15 cellular contexts compared by ENCODE assay signal in the genomic region with DNA sequence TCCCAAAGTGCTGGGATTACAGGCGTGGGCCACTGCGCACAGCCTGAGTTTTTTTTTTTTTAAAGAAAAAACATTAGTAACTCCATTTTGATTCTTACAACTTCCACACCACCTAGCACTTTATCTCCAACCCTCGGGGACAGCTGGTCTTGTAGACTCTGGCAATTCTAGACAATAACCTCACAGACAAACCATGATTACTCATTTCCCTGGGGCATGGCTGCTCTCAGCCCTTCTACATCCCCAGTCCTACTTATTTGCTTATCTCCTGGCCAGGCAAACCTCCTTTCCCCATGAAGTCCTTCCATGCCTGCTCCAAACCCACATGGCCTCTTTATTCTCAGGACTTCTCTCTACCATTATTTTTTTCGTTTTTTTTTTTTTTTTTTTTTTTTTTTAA.
DNase-seq lines count a peak whose midpoint lies in the region; ATAC-seq, FAIRE-seq and TF ChIP-seq lines count a peak whose summit lies in the region.
"Had no signal": no experiment of that assay in that cellular context is flagged by ENCODE, and none has a peak within 500 bp of the region (broad histone marks: within the 10 kb centered on the region; RNA-seq: fewer than 3 reads in every experiment).

No MANE protein-coding gene starts in this region.

- H3K4me3 Mint-ChIP-seq in astrocyte (ENCODE audit: unreplicated experiment), result no peak overlapping the region
- H3K4me3 Mint-ChIP-seq: activated CD8-positive, alpha-beta memory T cell treated with anti-CD3 and anti-CD28 coated beads, Interleukin-2, amount 10 ng/mL, durations not matched to agents 7 days and 5 days had no signal

- TF ChIP-seq CTCF in HepG2 (CRISPR knock-in tag; IDR thresholded peaks at IDR 0.05) (no peak), right lobe of liver (IDR thresholded peaks at IDR 0.05) (no peak), astrocyte (IDR thresholded peaks at IDR 0.05; ENCODE audit: insufficient read depth, low read depth, low read length) (no peak)

- no peak overlapping the region for H3K4me3 ChIP-seq in HepG2 (replicated peaks in 1 of 3; ENCODE audit: insufficient read depth in 1 of 3, low read depth in 2 of 3, low read length in 3 of 3)
- no peak overlapping the region for H3K4me3 ChIP-seq in right lobe of liver
- no peak overlapping the region for H3K4me3 ChIP-seq in astrocyte (ENCODE audit: insufficient read depth, low read depth, low read length)
- H3K4me3 ChIP-seq: colonic mucosa, mucosa of descending colon, upper lobe of left lung had no signal

- intact Hi-C loops in HepG2 (cut with micrococcal nuclease; ENCODE audit: unreplicated experiment) (no loop called here), right lobe of liver (cut with DNase I) (no loop called here), left cardiac atrium (cut with DNase I) (no loop called here)

- TF ChIP-seq EP300 in HepG2 (IDR thresholded peaks at IDR 0.05; ENCODE audit: low read depth in 2 of 2, low read length in 2 of 2) (no peak), HepG2 (CRISPR knock-in tag; IDR thresholded peaks at IDR 0.05; ENCODE audit: borderline replicate concordance) (no peak)

- H3K27me3 Mint-ChIP-seq in astrocyte (ENCODE audit: low read depth, unreplicated experiment), result no peaks in the 10 kb centered on the region
- H3K27me3 Mint-ChIP-seq: activated CD8-positive, alpha-beta memory T cell treated with anti-CD3 and anti-CD28 coated beads, Interleukin-2, amount 10 ng/mL, durations not matched to agents 7 days and 5 days had no signal

- POLR2A ChIA-PET in HepG2 (lab: Yijun Ruan, JAX), result no interaction called here

- H3K4me1 ChIP-seq in HepG2 (ENCODE audit: insufficient read depth, low read length) (peaks cover 74% of the 10 kb centered on the region), right lobe of liver (peaks cover 0 to 6% (median 0%) of the 10 kb centered on the region in 4 donors), astrocyte (ENCODE audit: insufficient read depth, low read length) (peaks cover 29% of the 10 kb centered on the region)
- H3K4me1 ChIP-seq: colonic mucosa, upper lobe of left lung had no signal

- WGBS in HepG2 (ENCODE audit: low lambda C conversion rate), result 93% methylated on average over 4 of the region's 4 CpGs
- 92% methylated on average over 3 of the region's 4 CpGs for WGBS in right lobe of liver (ENCODE audit: insufficient coverage, low coverage, low lambda C conversion rate, missing lambda C conversion rate)

- no peaks in the 10 kb centered on the region for H3K9me3 ChIP-seq in HepG2 (ENCODE audit: low read length)
- no peaks in the 10 kb centered on the region for H3K9me3 ChIP-seq in right lobe of liver
- H3K9me3 ChIP-seq in astrocyte (ENCODE audit: insufficient read depth, low read depth, low read length), result no peaks in the 10 kb centered on the region
- H3K9me3 ChIP-seq: colonic mucosa had no signal

- peak overlapping the region; percentile 97 for H3K27ac ChIP-seq in HepG2 (ENCODE audit: extremely low read length, insufficient read depth, low read length)
- H3K27ac ChIP-seq in right lobe of liver, result no peak overlapping the region
- H3K27ac ChIP-seq in astrocyte (ENCODE audit: low read depth, low read length), result peak overlapping the region; percentile 18
- H3K27ac ChIP-seq: colonic mucosa, foreskin keratinocyte, upper lobe of left lung had no signal

- DNase-seq in HepG2 (ENCODE audit: low spot score) (no peak), right lobe of liver (no peak), astrocyte (ENCODE audit: low read depth) (peak; percentile 68), left cardiac atrium (peak; percentile 41), RPMI8226 (no peak)
- DNase-seq: activated CD8-positive, alpha-beta memory T cell treated with anti-CD3 and anti-CD28 coated beads, Interleukin-2, amount 10 ng/mL, durations not matched to agents 7 days and 5 days; activated naive CD4-positive, alpha-beta T cell treated with anti-CD3 and anti-CD28 coated beads, Interleukin-2, amount 50 U/mL, for 16 hours; colonic mucosa; mucosa of descending colon; stimulated activated CD4-positive, alpha-beta T cell treated with anti-CD3 and anti-CD28 coated beads, Interleukin-2, amount 100 ng/mL, for 48 hours had no signal

- peaks cover 17% of the 10 kb centered on the region for H3K4me1 Mint-ChIP-seq in astrocyte (ENCODE audit: low read depth, unreplicated experiment)

- H3K79me2 ChIP-seq in HepG2 (ENCODE audit: insufficient read depth, low read length) (no peaks in the 10 kb centered on the region), astrocyte (ENCODE audit: insufficient read depth, low read length) (no peaks in the 10 kb centered on the region)

- H4K20me1 ChIP-seq in HepG2 (ENCODE audit: insufficient read depth, low read length) (no peaks in the 10 kb centered on the region), astrocyte (ENCODE audit: insufficient read depth, low read length) (peaks cover 3% of the 10 kb centered on the region)

- H2AFZ ChIP-seq in HepG2 (ENCODE audit: low read length), result no peak overlapping the region
- H2AFZ ChIP-seq in astrocyte (ENCODE audit: low read depth, low read length), result no peak overlapping the region

- H3K36me3 Mint-ChIP-seq in astrocyte (ENCODE audit: low read depth, unreplicated experiment), result peaks cover 35% of the 10 kb centered on the region

- H3K27ac Mint-ChIP-seq in astrocyte (ENCODE audit: unreplicated experiment), result peak overlapping the region; percentile 12
- H3K27ac Mint-ChIP-seq: activated CD8-positive, alpha-beta memory T cell treated with anti-CD3 and anti-CD28 coated beads, Interleukin-2, amount 10 ng/mL, durations not matched to agents 7 days and 5 days had no signal

- ATAC-seq in HepG2 (no peak), right lobe of liver (no peak), left cardiac atrium (peak in 1 of 2 donors; percentile 80), HG03457 (IDR thresholded peaks at IDR 0.05; ENCODE audit: unreplicated experiment) (no peak), HG03159 (IDR thresholded peaks at IDR 0.05; ENCODE audit: unreplicated experiment) (no peak), GM21423 (IDR thresholded peaks at IDR 0.05; ENCODE audit: unreplicated experiment) (no peak)
- ATAC-seq: activated CD8-positive, alpha-beta memory T cell treated with anti-CD3 and anti-CD28 coated beads, Interleukin-2, amount 10 ng/mL, durations not matched to agents 7 days and 5 days; foreskin keratinocyte; mucosa of descending colon had no signal

- BruUV-seq in HepG2 (replicated peaks; lab: Mats Ljungman, UMichigan), result no TSS peak

- H3K27me3 ChIP-seq in HepG2 (ENCODE audit: control insufficient read depth in 1 of 2, insufficient read depth in 2 of 2, low read length in 2 of 2) (no peaks in the 10 kb centered on the region), right lobe of liver (no peaks in the 10 kb centered on the region), astrocyte (ENCODE audit: insufficient read depth, low read length) (no peaks in the 10 kb centered on the region)
- H3K27me3 ChIP-seq: colonic mucosa, foreskin keratinocyte, upper lobe of left lung had no signal

- in situ Hi-C loops in HepG2 (cut with HindIII; ENCODE audit: extremely low pct_ligation_motif_present, low pct_unique_long_range_greater_than_20kb), result no loop called here

- no peak overlapping the region for H3K4me2 ChIP-seq in HepG2 (ENCODE audit: low read depth, low read length)
- H3K4me2 ChIP-seq in astrocyte (ENCODE audit: low read length), result peak overlapping the region; percentile 15

- no peaks in the 10 kb centered on the region for H3K36me3 ChIP-seq in HepG2 (replicated peaks in 1 of 2; ENCODE audit: control insufficient read depth in 1 of 2, insufficient read depth in 2 of 2, low read length in 2 of 2)
- no peaks in the 10 kb centered on the region for H3K36me3 ChIP-seq in right lobe of liver
- no peaks in the 10 kb centered on the region for H3K36me3 ChIP-seq in astrocyte (ENCODE audit: insufficient read depth, low read length)
- H3K36me3 ChIP-seq: colonic mucosa, upper lobe of left lung had no signal

- TF ChIP-seq RAD21 in HepG2 (CRISPR knock-in tag; IDR thresholded peaks at IDR 0.05), result no peak

- FAIRE-seq in HepG2 (lab: Jason Lieb, UNC) (no peak), astrocyte (lab: Jason Lieb, UNC) (no peak)

- H3K9ac ChIP-seq in HepG2 (ENCODE audit: insufficient read depth, low read depth, low read length), result 0 out of 2 replicates have a peak overlapping the region, but pooled peaks have one; percentile 35
- H3K9ac ChIP-seq in astrocyte (ENCODE audit: low read length), result no peak overlapping the region

- TF ChIP-seq POLR2A in HepG2 (IDR thresholded peaks at IDR 0.05; ENCODE audit: insufficient read depth in 1 of 2, low read depth in 2 of 2, low read length in 2 of 2) (no peak), right lobe of liver (IDR thresholded peaks at IDR 0.05) (no peak)

- H3K9me3 Mint-ChIP-seq in astrocyte (ENCODE audit: unreplicated experiment), result no peaks in the 10 kb centered on the region

- CTCF ChIA-PET in HepG2 (lab: Yijun Ruan, JAX; ENCODE audit: low intra/inter-chr PET ratio, low total read pairs), result interaction anchor here (4.3 kb wide), 1 partner anchor 15 kb away, joined by 70 read pairs; no protein-coding TSS in a partner anchor

TF ChIP-seq in HepG2, 621 proteins besides CTCF, POLR2A, EP300 and RAD21 (continues in another document):
- TF ChIP-seq ZFP36L1 (CRISPR knock-in tag; IDR thresholded peaks at IDR 0.05), result no peak
- no peak for TF ChIP-seq KAT7 (CRISPR knock-in tag; IDR thresholded peaks at IDR 0.05; ENCODE audit: borderline replicate concordance)
- TF ChIP-seq IKZF1 (IDR thresholded peaks at IDR 0.05), result no peak
- TF ChIP-seq NFIC (IDR thresholded peaks at IDR 0.05; ENCODE audit: low read length), result no peak
- TF ChIP-seq EZH2 (conservative IDR thresholded peaks at IDR 0.05; ENCODE audit: low read depth, low read length), result no peak
- no peak for TF ChIP-seq ZNF234 (CRISPR knock-in tag; conservative IDR thresholded peaks at IDR 0.05)
- TF ChIP-seq CHD4 (IDR thresholded peaks at IDR 0.05; ENCODE audit: borderline replicate concordance, low read length), result peak; percentile 1; the same call in 1 of the 2 replicates
- TF ChIP-seq, protein P1, sequence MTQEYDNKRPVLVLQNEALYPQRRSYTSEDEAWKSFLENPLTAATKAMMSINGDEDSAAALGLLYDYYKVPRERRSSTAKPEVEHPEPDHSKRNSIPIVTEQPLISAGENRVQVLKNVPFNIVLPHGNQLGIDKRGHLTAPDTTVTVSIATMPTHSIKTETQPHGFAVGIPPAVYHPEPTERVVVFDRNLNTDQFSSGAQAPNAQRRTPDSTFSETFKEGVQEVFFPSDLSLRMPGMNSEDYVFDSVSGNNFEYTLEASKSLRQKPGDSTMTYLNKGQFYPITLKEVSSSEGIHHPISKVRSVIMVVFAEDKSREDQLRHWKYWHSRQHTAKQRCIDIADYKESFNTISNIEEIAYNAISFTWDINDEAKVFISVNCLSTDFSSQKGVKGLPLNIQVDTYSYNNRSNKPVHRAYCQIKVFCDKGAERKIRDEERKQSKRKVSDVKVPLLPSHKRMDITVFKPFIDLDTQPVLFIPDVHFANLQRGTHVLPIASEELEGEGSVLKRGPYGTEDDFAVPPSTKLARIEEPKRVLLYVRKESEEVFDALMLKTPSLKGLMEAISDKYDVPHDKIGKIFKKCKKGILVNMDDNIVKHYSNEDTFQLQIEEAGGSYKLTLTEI (CRISPR knock-in tag; conservative IDR thresholded peaks at IDR 0.05), result no peak
- TF ChIP-seq ZNF317 (CRISPR knock-in tag; IDR thresholded peaks at IDR 0.05), result no peak
- no peak for TF ChIP-seq FOXK1 (CRISPR knock-in tag; IDR thresholded peaks at IDR 0.05; ENCODE audit: borderline replicate concordance, low read depth)
- no peak for TF ChIP-seq HIVEP1 (CRISPR knock-in tag; IDR thresholded peaks at IDR 0.05)

Comparison
In these comparisons a context has a peak if more than half of its experiments do, and no peak if none do; other contexts are left out.
1. H3K27ac ChIP-seq: peak in HepG2 (single experiment) and astrocyte (single experiment); none in right lobe of liver (0 of 3).
2. DNase-seq: peak in astrocyte (single experiment) and left cardiac atrium (single experiment); none in HepG2 (single experiment), right lobe of liver (0 of 3) and RPMI8226 (single experiment).